8 cellular contexts compared by ENCODE assay signal in the genomic region with DNA sequence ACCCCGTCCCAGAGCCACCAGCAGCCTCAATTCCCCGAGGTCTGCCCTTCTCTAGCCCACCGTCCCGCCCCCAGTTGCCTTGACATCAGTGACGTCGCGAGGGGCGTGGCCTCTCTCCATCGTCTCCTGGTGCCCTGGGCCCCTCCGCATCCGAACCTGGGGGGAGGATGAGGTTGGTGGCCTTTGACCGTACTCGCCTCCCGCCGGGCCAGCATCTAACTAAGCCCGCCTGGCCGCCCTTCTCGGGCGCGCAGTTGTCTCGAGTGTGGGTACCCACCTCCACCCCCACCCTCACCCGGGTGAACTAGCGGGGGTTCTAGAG. TPM values are rescaled to one million over a fixed set of nuclear protein-coding genes. Genes with fewer than 3 reads are reported as not detected.
DNase-seq lines count a peak whose midpoint lies in the region; ATAC-seq lines count a peak whose summit lies in the region.

No MANE protein-coding gene starts in this region.

- peak overlapping the region; percentile 70 for H3K9ac ChIP-seq in mesendoderm (ENCODE audit: low read length)

- no peak overlapping the region for H2AK5ac ChIP-seq in mesendoderm (ENCODE audit: low read length)

- H3K27me3 Mint-ChIP-seq in effector memory CD8-positive, alpha-beta T cell: no peaks in the 10 kb centered on the region

- H3K36me3 Mint-ChIP-seq in effector memory CD8-positive, alpha-beta T cell (ENCODE audit: insufficient read depth): peaks cover 14% of the 10 kb centered on the region

- H3K56ac ChIP-seq in mesendoderm (ENCODE audit: low read length): peak overlapping the region; percentile 94

- no CpG with 5 or more reads among the region's 23 CpGs for WGBS in mesendoderm (ENCODE audit: extremely low coverage, insufficient coverage, low lambda C conversion rate)

- no peaks in the 10 kb centered on the region for H3K9me3 Mint-ChIP-seq in effector memory CD8-positive, alpha-beta T cell

- H3K36me3 ChIP-seq in mesendoderm (ENCODE audit: control insufficient read depth, insufficient read depth, low read length): no peaks in the 10 kb centered on the region

- peaks cover 13% of the 10 kb centered on the region for H3K4me1 ChIP-seq in mesendoderm (ENCODE audit: control insufficient read depth, low read depth, low read length)

- peak overlapping the region; percentile 58 for H3K4me2 ChIP-seq in mesendoderm (ENCODE audit: low read length)

- H3K27ac ChIP-seq in mesendoderm (ENCODE audit: low read depth, low read length): peak overlapping the region; percentile 91

- H3K4me1 Mint-ChIP-seq in effector memory CD8-positive, alpha-beta T cell (ENCODE audit: low read depth in 2 of 2): peaks cover 58 to 67% of the 10 kb centered on the region in 2 donors

- H2BK120ac ChIP-seq in mesendoderm (ENCODE audit: low read depth, low read length): no peak overlapping the region

- H2BK5ac ChIP-seq in mesendoderm (ENCODE audit: low read length): peak overlapping the region; percentile 59

- H3K18ac ChIP-seq in mesendoderm (ENCODE audit: low read length): peak overlapping the region; percentile 91

- H4K5ac ChIP-seq in mesendoderm (ENCODE audit: low read length): no peak overlapping the region

- ATAC-seq in GM19324 (IDR thresholded peaks at IDR 0.05; ENCODE audit: low FRiP score, unreplicated experiment): peak; percentile 51
- peak; percentile 30 for ATAC-seq in HG03457 (IDR thresholded peaks at IDR 0.05; ENCODE audit: unreplicated experiment)
- ATAC-seq in effector memory CD8-positive, alpha-beta T cell (replicated peaks): peak; percentile 45

- no peaks in the 10 kb centered on the region for H3K79me1 ChIP-seq in mesendoderm (ENCODE audit: low read length)

- no peak overlapping the region for H3K4ac ChIP-seq in mesendoderm (ENCODE audit: low read depth, low read length)

- no peaks in the 10 kb centered on the region for H3K79me2 ChIP-seq in mesendoderm (ENCODE audit: control insufficient read depth, insufficient read depth, low read length)

- H2BK15ac ChIP-seq in mesendoderm (replicated peaks; ENCODE audit: low read depth): no peak overlapping the region

- peak overlapping the region; percentile 81 for H3K4me3 ChIP-seq in mesendoderm (ENCODE audit: low read length)

- peak overlapping the region; percentile 90 to 95 for H3K27ac Mint-ChIP-seq in effector memory CD8-positive, alpha-beta T cell

- H3K4me3 Mint-ChIP-seq in effector memory CD8-positive, alpha-beta T cell: peak overlapping the region; percentile 86 to 87

- no peaks in the 10 kb centered on the region for H3K27me3 ChIP-seq in mesendoderm (ENCODE audit: insufficient read depth, low read length, poor library complexity)

- DNase-seq in C1 segment of cervical spinal cord (lab: John Stamatoyannopoulos, UW) (peak; percentile 22 to 94 (median 85)), NK-92 (lab: John Stamatoyannopoulos, UW; ENCODE audit: unreplicated experiment) (peak; percentile 59), mesendoderm (peak; percentile 96)
- DNase-seq in activated CD8-positive, alpha-beta memory T cell treated with anti-CD3 and anti-CD28 coated beads for 48 hours (ENCODE audit: low read depth in 2 of 3, low spot score in 2 of 3): peak; percentile 83 to 96 (median 91)
- DNase-seq in effector memory CD8-positive, alpha-beta T cell: peak; percentile 89 to 94 (median 93)
- peak; percentile 87 for DNase-seq in stimulated activated CD8-positive, alpha-beta memory T cell treated with anti-CD3 and anti-CD28 coated beads, Interleukin-12 subunit alpha, Interleukin-12 subunit beta, amount 100 ng/mL, for 4 hours (ENCODE audit: low read depth)

- H4K8ac ChIP-seq in mesendoderm (ENCODE audit: low read depth, low read length): peak overlapping the region; percentile 77

- no peak overlapping the region for H3K23ac ChIP-seq in mesendoderm (ENCODE audit: low read length)

RNA-seq across cellular contexts. Expression of a gene that starts 5.5 kb away (rescaled TPM):
- 0.31 TPM for polyA plus RNA-seq in mesendoderm (2013, experiment 1 of 2)
- polyA plus RNA-seq in mesendoderm (2013, experiment 2 of 2): 0.29 TPM

RNA-seq across cellular contexts. Expression of a gene that starts 42.7 kb away (rescaled TPM):
- 38.7 TPM for polyA plus RNA-seq in mesendoderm (2013, experiment 1 of 2)
- 38.4 TPM for polyA plus RNA-seq in mesendoderm (2013, experiment 2 of 2)

RNA-seq across cellular contexts. Expression of a gene that starts 45.0 kb away (rescaled TPM):
- 1.7 TPM for polyA plus RNA-seq in mesendoderm (2013, experiment 1 of 2)
- polyA plus RNA-seq in mesendoderm (2013, experiment 2 of 2): 1.6 TPM

RNA-seq across cellular contexts. Expression of a gene that starts 49.4 kb away (rescaled TPM):
- not detected for polyA plus RNA-seq in mesendoderm (2013, experiment 1 of 2)
- not detected for polyA plus RNA-seq in mesendoderm (2013, experiment 2 of 2)

Comparison
In these comparisons a context has a peak if more than half of its experiments do, and no peak if none do; other contexts are left out.
1. Peak in every context shown above with its lines: DNase-seq, ATAC-seq, H3K4me3 ChIP-seq and H3K27ac ChIP-seq.